Comparison of ENCODE assay signal across 28 cellular contexts in the genomic region with DNA sequence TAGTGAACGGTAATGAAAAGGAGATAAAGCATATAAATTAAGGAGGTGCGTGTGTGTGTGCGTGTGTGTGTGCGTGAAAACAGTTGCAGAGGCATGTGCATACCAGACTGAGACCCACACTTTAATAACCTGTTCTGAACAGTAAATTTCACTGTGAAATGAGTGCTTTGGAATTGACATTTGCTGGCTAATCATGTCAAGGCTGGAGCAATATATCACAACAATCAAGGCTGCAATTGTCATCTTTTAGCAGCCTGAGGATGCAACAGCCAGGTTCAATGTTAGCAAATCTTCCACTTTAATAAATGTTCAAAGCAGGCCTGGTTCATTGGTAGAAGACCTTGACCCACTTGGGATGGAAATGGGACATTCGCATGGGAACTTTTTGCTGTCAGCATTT. TPM values are rescaled to one million over a fixed set of nuclear protein-coding genes. Genes with fewer than 3 reads are reported as not detected.
DNase-seq lines count a peak whose midpoint lies in the region; ATAC-seq and TF ChIP-seq lines count a peak whose summit lies in the region.
"Had no signal": no experiment of that assay in that cellular context is flagged by ENCODE, and none has a peak within 500 bp of the region (broad histone marks: within the 10 kb centered on the region; RNA-seq: fewer than 3 reads in every experiment).

No MANE protein-coding gene starts in this region.

- H3F3A ChIP-seq in neural cell (ENCODE audit: insufficient read depth, low read length, poor library complexity, severe bottlenecking) (no peaks in the 10 kb centered on the region), GM23338 (replicated peaks; ENCODE audit: low read depth) (no peaks in the 10 kb centered on the region)

- 0 out of 2 replicates have a peak overlapping the region, but pooled peaks have one; percentile 1 for H2AK5ac ChIP-seq in IMR-90 (ENCODE audit: low read depth, low read length)

- H3K79me2 ChIP-seq in neural cell (replicated peaks; ENCODE audit: insufficient read depth, low read length) = no peaks in the 10 kb centered on the region
- no peaks in the 10 kb centered on the region for H3K79me2 ChIP-seq in GM23338 (replicated peaks; ENCODE audit: insufficient read depth)

- no peak for ATAC-seq in IMR-90 (ENCODE audit: low read depth)
- ATAC-seq in GM23338 = no peak
- ATAC-seq: GM12878 had no signal

- H3K27ac ChIP-seq in IMR-90 (ENCODE audit: insufficient read depth, low read length) = no peak overlapping the region
- H3K27ac ChIP-seq in neural cell (ENCODE audit: low read length) = no peak overlapping the region
- no peak overlapping the region for H3K27ac ChIP-seq in GM23338 (ENCODE audit: low read depth)
- H3K27ac ChIP-seq: BLaER1 had no signal

- H2BK120ac ChIP-seq in IMR-90 (ENCODE audit: low read depth, low read length) = no peak overlapping the region

- H3K9ac ChIP-seq in IMR-90 (ENCODE audit: low read depth, low read length) = no peak overlapping the region
- no peak overlapping the region for H3K9ac ChIP-seq in neural cell (ENCODE audit: low read length)
- H3K9ac ChIP-seq: BLaER1 had no signal

- no peak overlapping the region for H3K4me3 Mint-ChIP-seq in osteocyte (ENCODE audit: unreplicated experiment)
- no peak overlapping the region for H3K4me3 Mint-ChIP-seq in GM23338
- H3K4me3 Mint-ChIP-seq: CD14-positive monocyte; CD4-positive, alpha-beta memory T cell; CD4-positive, CD25-positive, alpha-beta regulatory T cell; CD8-positive, alpha-beta memory T cell had no signal

- peak; percentile 91 for TF ChIP-seq EP300 in neural cell (conservative IDR thresholded peaks at IDR 0.05; ENCODE audit: poor library complexity, severe bottlenecking)

- H3K4me1 ChIP-seq in IMR-90 (ENCODE audit: control insufficient read depth, insufficient read depth, low read length) (peaks cover 12% of the 10 kb centered on the region), GM23338 (ENCODE audit: insufficient read depth) (no peaks in the 10 kb centered on the region)
- H3K4me1 ChIP-seq: BE2C, BLaER1 had no signal

- no TSS peak for BruUV-seq in IMR-90 (replicated peaks; lab: Mats Ljungman, UMichigan)

- H2BK5ac ChIP-seq in IMR-90 (ENCODE audit: low read depth, low read length, poor library complexity, severe bottlenecking) = no peak overlapping the region

- H3K27me3 ChIP-seq in IMR-90 (ENCODE audit: control insufficient read depth, insufficient read depth, low read length) = no peaks in the 10 kb centered on the region
- H3K27me3 ChIP-seq in neural cell (ENCODE audit: insufficient read depth, low read depth, low read length) = no peaks in the 10 kb centered on the region
- no peaks in the 10 kb centered on the region for H3K27me3 ChIP-seq in GM23338 (ENCODE audit: insufficient read depth)
- H3K27me3 ChIP-seq: BLaER1 had no signal

- TF ChIP-seq POLR2A in IMR-90 (IDR thresholded peaks at IDR 0.05; ENCODE audit: low read depth, low read length) = no peak

- H2AFZ ChIP-seq in IMR-90 (replicated peaks; ENCODE audit: low read length, poor library complexity) (no peak overlapping the region), neural cell (ENCODE audit: low read depth, low read length) (no peak overlapping the region), GM23338 (no peak overlapping the region)

- TF ChIP-seq CTCF in IMR-90 (conservative IDR thresholded peaks at IDR 0.05; ENCODE audit: low read depth, low read length) (no peak), neural cell (IDR thresholded peaks at IDR 0.05; ENCODE audit: poor library complexity, severe bottlenecking) (no peak), osteocyte (IDR thresholded peaks at IDR 0.05) (no peak), GM23338 (conservative IDR thresholded peaks at IDR 0.05; ENCODE audit: low read depth in 2 of 2) (no peak)

- POLR2A ChIA-PET in IMR-90 (lab: Charles Lee; ENCODE audit: unreplicated experiment) = no interaction called here

- peaks cover 4% of the 10 kb centered on the region for H3K9me3 ChIP-seq in IMR-90 (ENCODE audit: control insufficient read depth, insufficient read depth, low read length)
- no peaks in the 10 kb centered on the region for H3K9me3 ChIP-seq in neural cell (ENCODE audit: low read length)
- H3K9me3 ChIP-seq: BE2C, BLaER1 had no signal

- no peak overlapping the region for H3K4ac ChIP-seq in IMR-90 (ENCODE audit: low read depth, low read length)

- TF ChIP-seq RAD21 in IMR-90 (IDR thresholded peaks at IDR 0.05; ENCODE audit: low read length) (no peak), neural cell (conservative IDR thresholded peaks at IDR 0.05) (no peak)

- no peaks in the 10 kb centered on the region for H3K9me2 ChIP-seq in neural cell (ENCODE audit: insufficient read depth, low read length)
- no peaks in the 10 kb centered on the region for H3K9me2 ChIP-seq in GM23338 (ENCODE audit: insufficient read depth)

- in situ Hi-C loops in IMR-90 (cut with MboI; ENCODE audit: low sequenced_read_pairs) = no loop called here

- no peak overlapping the region for H3K14ac ChIP-seq in IMR-90 (replicated peaks; ENCODE audit: low read depth, low read length)

- H3K36me3 ChIP-seq in IMR-90 (ENCODE audit: control insufficient read depth, insufficient read depth, low read length) (no peaks in the 10 kb centered on the region), neural cell (ENCODE audit: insufficient read depth, low read length) (no peaks in the 10 kb centered on the region), GM23338 (ENCODE audit: insufficient read depth) (no peaks in the 10 kb centered on the region)
- H3K36me3 ChIP-seq: BE2C, BLaER1 had no signal

- 100% methylated on average over 4 of the region's 5 CpGs; no CpG with 5 or more reads in 1 of the 2 experiments for WGBS in IMR-90 (ENCODE audit: extremely low coverage in 2 of 2, insufficient read length in 1 of 2), 2 experiments

- H3K4me1 Mint-ChIP-seq in osteocyte (ENCODE audit: unreplicated experiment) = peaks cover 4% of the 10 kb centered on the region
- H3K4me1 Mint-ChIP-seq in GM23338 = no peaks in the 10 kb centered on the region
- H3K4me1 Mint-ChIP-seq: CD14-positive monocyte; CD4-positive, alpha-beta memory T cell; CD4-positive, CD25-positive, alpha-beta regulatory T cell; CD8-positive, alpha-beta memory T cell had no signal

- no peak for DNase-seq in IMR-90
- peak; percentile 3 for DNase-seq in ecto neural progenitor cell (ENCODE audit: low spot score)
- DNase-seq in osteocyte (ENCODE audit: extremely low spot score, unreplicated experiment) = peak; percentile 13
- no peak for DNase-seq in GM23338 (ENCODE audit: low spot score)
- no peak for DNase-seq in activated CD4-positive, alpha-beta T cell treated with anti-CD3 and anti-CD28 coated beads for 48 hours
- DNase-seq in inferior parietal cortex (ENCODE audit: extremely low spot score) = no peak
- DNase-seq: 8988T; ACHN; BE2C; C1 segment of cervical spinal cord; CD4-positive, alpha-beta memory T cell; CD4-positive, CD25-positive, alpha-beta regulatory T cell; CD8-positive, alpha-beta memory T cell; COR-L47; DMS 273 treated with DMSO at 0.1 percent for 48 hours; DMS153; DMS53; DMS79; DND-41; EL; GDM1 had no signal

- no peaks in the 10 kb centered on the region for H3K79me1 ChIP-seq in IMR-90 (ENCODE audit: low read depth in 1 of 2, low read length in 2 of 2)

- H3K4me3 ChIP-seq in IMR-90 (ENCODE audit: insufficient read depth, low read depth, low read length) (no peak overlapping the region), neural cell (ENCODE audit: low read length) (no peak overlapping the region), GM23338 (no peak overlapping the region)
- H3K4me3 ChIP-seq: BLaER1, GM12878 had no signal

- H2BK15ac ChIP-seq in IMR-90 (ENCODE audit: low read depth, low read length) = no peak overlapping the region

- H3K23ac ChIP-seq in IMR-90 (ENCODE audit: low read depth, low read length) = no peak overlapping the region

- no peaks in the 10 kb centered on the region for H3K27me3 Mint-ChIP-seq in osteocyte (ENCODE audit: unreplicated experiment)
- peaks cover 3% of the 10 kb centered on the region for H3K27me3 Mint-ChIP-seq in GM23338 (ENCODE audit: insufficient read depth, low read depth, poor library complexity)

- no peaks in the 10 kb centered on the region for H4K20me1 ChIP-seq in IMR-90 (ENCODE audit: insufficient read depth, low read length)
- H4K20me1 ChIP-seq in neural cell (ENCODE audit: insufficient read depth) = no peaks in the 10 kb centered on the region
- no peaks in the 10 kb centered on the region for H4K20me1 ChIP-seq in GM23338 (replicated peaks; ENCODE audit: insufficient read depth)
- H4K20me1 ChIP-seq: BLaER1 had no signal

- H3K36me3 Mint-ChIP-seq in osteocyte (ENCODE audit: unreplicated experiment) (no peaks in the 10 kb centered on the region), GM23338 (ENCODE audit: low read depth) (no peaks in the 10 kb centered on the region; the same call in 1 of the 3 replicates)
- H3K36me3 Mint-ChIP-seq: CD14-positive monocyte; CD4-positive, alpha-beta memory T cell; CD4-positive, CD25-positive, alpha-beta regulatory T cell; CD8-positive, alpha-beta memory T cell had no signal

- no peak overlapping the region for H4K5ac ChIP-seq in IMR-90 (ENCODE audit: low read depth, low read length)

- peaks cover 5% of the 10 kb centered on the region; the same call in 1 of the 2 replicates for H3K9me1 ChIP-seq in IMR-90 (ENCODE audit: insufficient read depth, low read length)

- no peak overlapping the region for H3K27ac Mint-ChIP-seq in osteocyte (ENCODE audit: unreplicated experiment)
- H3K27ac Mint-ChIP-seq in GM23338 = no peak overlapping the region
- H3K27ac Mint-ChIP-seq: CD14-positive monocyte; CD4-positive, alpha-beta memory T cell; CD4-positive, CD25-positive, alpha-beta regulatory T cell; CD8-positive, alpha-beta memory T cell had no signal

- CTCF ChIA-PET in IMR-90 (lab: Yijun Ruan, JAX) = no interaction called here

- H3K4me2 ChIP-seq in IMR-90 (ENCODE audit: low read depth, low read length) (no peak overlapping the region), neural cell (ENCODE audit: low read length) (no peak overlapping the region), GM23338 (no peak overlapping the region)
- H3K4me2 ChIP-seq: BLaER1 had no signal

- H3K9me3 Mint-ChIP-seq in osteocyte (ENCODE audit: unreplicated experiment) = no peaks in the 10 kb centered on the region
- H3K9me3 Mint-ChIP-seq in GM23338 = peaks cover 83% of the 10 kb centered on the region

- intact Hi-C loops in IMR-90 (cut with micrococcal nuclease) = no loop called here

- H2AK9ac ChIP-seq in IMR-90 (replicated peaks; ENCODE audit: low read depth, low read length, poor library complexity) = no peak overlapping the region

- H3K56ac ChIP-seq in IMR-90 (ENCODE audit: extremely low read depth, insufficient read depth, low read length) = no peak overlapping the region

- no peak overlapping the region for H2BK20ac ChIP-seq in IMR-90 (ENCODE audit: low read depth, low read length)

- no peak overlapping the region for H4K8ac ChIP-seq in IMR-90 (ENCODE audit: low read depth in 2 of 2, low read length in 2 of 2)

- dilution Hi-C loops in IMR-90 (cut with HindIII; ENCODE audit: low sequenced_read_pairs, unreplicated experiment) = no loop called here

- no peak overlapping the region for H4K91ac ChIP-seq in IMR-90 (ENCODE audit: insufficient read depth, low read depth, low read length)

- no peak overlapping the region for H3K18ac ChIP-seq in IMR-90 (ENCODE audit: low read depth, low read length)

RNA-seq across cellular contexts. Expression of a gene that starts 58.0 kb away (rescaled TPM):
- total RNA-seq in IMR-90 (2012; rRNA removed) = not detected in 2 replicates
- polyA plus RNA-seq in IMR-90 (2012; rRNA removed) = not detected in 2 replicates
- polyA plus RNA-seq in IMR-90 (2012; cell fraction: cytosol; rRNA removed) = not detected in 2 replicates
- not detected in 2 replicates for polyA plus RNA-seq in IMR-90 (2012; cell fraction: nucleus; rRNA removed; ENCODE audit: low replicate concordance)
- polyA plus RNA-seq in neural cell = not detected in 2 replicates
- not detected in 2 replicates for polyA minus RNA-seq in neural cell
- not detected in 2 replicates for total RNA-seq in osteocyte
- not detected in 2 replicates for total RNA-seq in GM23338 (2014; rRNA removed; shearing (Covaris generic))
- polyA plus RNA-seq in GM23338 (2016; fragmentation: Nextera tagmentation; extraction: Ambion mirVana) = 0.45 and 0.50 TPM in 2 replicates
- total RNA-seq: CD4-positive, alpha-beta memory T cell; CD4-positive, CD25-positive, alpha-beta regulatory T cell; CD8-positive, alpha-beta memory T cell; Daoy; G401; GM12878 had no signal
- polyA plus RNA-seq: AG04450; CD14-positive monocyte; CD4-positive, alpha-beta memory T cell; CD4-positive, CD25-positive, alpha-beta regulatory T cell; CD8-positive, alpha-beta memory T cell; GM12878 had no signal

Comparison
In these comparisons a context has a peak if more than half of its experiments do, and no peak if none do; other contexts are left out.
1. DNase-seq: peak in ecto neural progenitor cell (single experiment) and osteocyte (single experiment); none in IMR-90 (single experiment), GM23338 (single experiment), activated CD4-positive, alpha-beta T cell treated with anti-CD3 and anti-CD28 coated beads for 48 hours (single experiment) and inferior parietal cortex (single experiment).